Comparison of ENCODE assay signal across 9 cellular contexts in genomic region chr21:17793675-17794123, GRCh38. TPM values are rescaled to one million over a fixed set of nuclear protein-coding genes. Genes with fewer than 3 reads are reported as not detected.
DNase-seq lines count a peak whose midpoint lies in the region; ATAC-seq, FAIRE-seq and TF ChIP-seq lines count a peak whose summit lies in the region.
"Had no signal": no experiment of that assay in that cellular context is flagged by ENCODE, and none has a peak within 500 bp of the region (broad histone marks: within the 10 kb centered on the region; RNA-seq: fewer than 3 reads in every experiment).

No MANE protein-coding gene starts in this region.

- 74 to 87% methylated on average over 1 of the region's 1 CpG for WGBS in pancreas, 2 donors

- 0 out of 2 replicates have a peak, but pooled peaks cover 7% of the 10 kb centered on the region for H4K20me1 ChIP-seq in BLaER1

- FAIRE-seq in pancreas (lab: Jason Lieb, UNC) = peak; percentile 23

- H3K4me3 ChIP-seq in BLaER1 (no peak overlapping the region), pancreas (no peak overlapping the region), WERI-Rb-1 (ENCODE audit: low read depth, low read length) (no peak overlapping the region)

- peaks cover 35% of the 10 kb centered on the region for H3K4me1 ChIP-seq in BLaER1
- no peaks in the 10 kb centered on the region for H3K4me1 ChIP-seq in pancreas

- H3K27me3 ChIP-seq in BLaER1 (no peaks in the 10 kb centered on the region), pancreas (no peaks in the 10 kb centered on the region), WERI-Rb-1 (ENCODE audit: insufficient read depth, low read depth, severe bottlenecking) (no peaks in the 10 kb centered on the region)

- no peak for TF ChIP-seq CTCF in pancreas (IDR thresholded peaks at IDR 0.05)
- no peak for TF ChIP-seq CTCF in WERI-Rb-1 (IDR thresholded peaks at IDR 0.05; ENCODE audit: low read depth, low read length)

- H3K9me3 ChIP-seq in BLaER1 (no peaks in the 10 kb centered on the region), pancreas (no peaks in the 10 kb centered on the region), WERI-Rb-1 (ENCODE audit: severe bottlenecking) (no peaks in the 10 kb centered on the region)

- DNase-seq in central memory CD4-positive, alpha-beta T cell = peak; percentile 55
- DNase-seq in pancreas (no peak), WERI-Rb-1 (no peak), NCI-H2107 (lab: John Stamatoyannopoulos, UW) (no peak)
- DNase-seq in activated CD8-positive, alpha-beta memory T cell treated with anti-CD3 and anti-CD28 coated beads, Interleukin-2, amount 50 U/mL, for 48 hours = no peak

- H3K27ac ChIP-seq in BLaER1 (no peak overlapping the region), pancreas (no peak overlapping the region), WERI-Rb-1 (no peak overlapping the region)
- H3K27ac ChIP-seq: HL-60 had no signal

- ATAC-seq in GM19438 (IDR thresholded peaks at IDR 0.05; ENCODE audit: low read depth, unreplicated experiment) = peak; percentile 75
- peak; percentile 58 for ATAC-seq in HG03469 (IDR thresholded peaks at IDR 0.05; ENCODE audit: unreplicated experiment)
- peak in 3 of 4 donors; percentile 34 to 58 (median 54) for ATAC-seq in pancreas

- H3K36me3 ChIP-seq in BLaER1 (peaks cover 34% of the 10 kb centered on the region), pancreas (no peaks in the 10 kb centered on the region), WERI-Rb-1 (peaks cover 37% of the 10 kb centered on the region)

- intact Hi-C loops in pancreas (cut with DNase I) = no loop called here

- H3K4me2 ChIP-seq in BLaER1 = peak overlapping the region; percentile 47

- H3K9ac ChIP-seq in BLaER1 = no peak overlapping the region

RNA-seq across cellular contexts. Expression of gene C21orf91, which starts 25.5 kb away (rescaled TPM):
- total RNA-seq in pancreas = 1 to 10 TPM; 3.0 to 8.1 (median 4.1) TPM
- polyA plus RNA-seq in pancreas = 1 to 10 TPM; 1.1 to 2.2 TPM
